In genomic region chr12:53596920-53597363, GRCh38 we compare ENCODE assay signal across 13 cellular contexts. TPM values are rescaled to one million over a fixed set of nuclear protein-coding genes. Genes with fewer than 3 reads are reported as not detected.
DNase-seq lines count a peak whose midpoint lies in the region; ATAC-seq and TF ChIP-seq lines count a peak whose summit lies in the region.
"Had no signal": no experiment of that assay in that cellular context is flagged by ENCODE, and none has a peak within 500 bp of the region (broad histone marks: within the 10 kb centered on the region; RNA-seq: fewer than 3 reads in every experiment).

No MANE protein-coding gene starts in this region.

- no peak overlapping the region for H3K4me3 ChIP-seq in ascending aorta
- no peak overlapping the region for H3K4me3 ChIP-seq in retinal pigment epithelial cell (ENCODE audit: low read length)
- H3K4me3 ChIP-seq: HAP-1 had no signal

- peaks cover 18 to 28% of the 10 kb centered on the region in 2 donors for H3K4me1 Mint-ChIP-seq in natural killer cell

- TF ChIP-seq CTCF in ascending aorta (IDR thresholded peaks at IDR 0.05) (no peak), retinal pigment epithelial cell (conservative IDR thresholded peaks at IDR 0.05; ENCODE audit: low read depth, low read length) (no peak), natural killer cell (IDR thresholded peaks at IDR 0.05) (no peak), GM20000 (IDR thresholded peaks at IDR 0.05; ENCODE audit: extremely low read depth, missing control alignments) (no peak)

- H3K27ac Mint-ChIP-seq in natural killer cell = no peak overlapping the region
- H3K27ac Mint-ChIP-seq: T-cell had no signal

- no peaks in the 10 kb centered on the region for H3K9me3 Mint-ChIP-seq in natural killer cell
- H3K9me3 Mint-ChIP-seq: T-cell had no signal

- in situ Hi-C loops in KBM-7 (cut with MboI; ENCODE audit: low pct_unique_long_range_greater_than_20kb, low sequenced_read_pairs) = no loop called here

- H3K36me3 ChIP-seq in ascending aorta = peaks cover 8 to 12% of the 10 kb centered on the region in 2 donors
- H3K36me3 ChIP-seq: HAP-1 had no signal

- H3K27me3 Mint-ChIP-seq in natural killer cell (ENCODE audit: low read depth in 2 of 2) = no peaks in the 10 kb centered on the region
- H3K27me3 Mint-ChIP-seq: T-cell had no signal

- peaks cover 0 to 26% of the 10 kb centered on the region in 2 donors for H3K4me1 ChIP-seq in ascending aorta

- intact Hi-C loops in ascending aorta (cut with DNase I) (no loop called here), natural killer cell (cut with micrococcal nuclease) (no loop called here)

- peak overlapping the region; percentile 38 to 63 for H3K27ac ChIP-seq in ascending aorta
- H3K27ac ChIP-seq: HL-60 had no signal

- ATAC-seq in natural killer cell = no peak
- ATAC-seq: T-cell had no signal

- no peak overlapping the region for H3K4me3 Mint-ChIP-seq in natural killer cell
- H3K4me3 Mint-ChIP-seq: T-cell had no signal

- H3K36me3 Mint-ChIP-seq in natural killer cell = no peaks in the 10 kb centered on the region

- H3K27me3 ChIP-seq in ascending aorta = no peaks in the 10 kb centered on the region

- DNase-seq in GM04503 (ENCODE audit: low read depth) (peak; percentile 59), ascending aorta (ENCODE audit: low spot score in 2 of 2) (no peak), glomerular endothelial cell (ENCODE audit: extremely low read depth, low read depth, low spot score) (peak; percentile 48), retinal pigment epithelial cell (ENCODE audit: low read depth) (peak; percentile 20), natural killer cell (no peak), KBM-7 (no peak), NCI-H146 (lab: John Stamatoyannopoulos, UW) (no peak), GM20000 (ENCODE audit: low spot score) (no peak)
- DNase-seq: DMS53, NCI-H345, T-cell had no signal

- H3K9me3 ChIP-seq in ascending aorta = no peaks in the 10 kb centered on the region
- H3K9me3 ChIP-seq: HAP-1 had no signal

RNA-seq across cellular contexts. Expression of gene ATF7, which starts 29.2 kb away (rescaled TPM):
- 67.6 TPM for total RNA-seq in ascending aorta
- total RNA-seq in glomerular endothelial cell = 21.8 and 32.4 TPM in 2 replicates
- 10 to 100 TPM; 32.3 to 42.3 (median 34.9) TPM for total RNA-seq in natural killer cell

Comparison
In these comparisons a context has a peak if more than half of its experiments do, and no peak if none do; other contexts are left out.
1. DNase-seq: peak in GM04503 (single experiment), glomerular endothelial cell (single experiment) and retinal pigment epithelial cell (single experiment); none in ascending aorta (0 of 2), natural killer cell (single experiment), KBM-7 (single experiment), NCI-H146 (single experiment) and GM20000 (single experiment).